9 cellular contexts compared by ENCODE assay signal in genomic region chr19:3968556-3969434, GRCh38. TPM values are rescaled to one million over a fixed set of nuclear protein-coding genes. Genes with fewer than 3 reads are reported as not detected.
DNase-seq lines count a peak whose midpoint lies in the region; ATAC-seq and TF ChIP-seq lines count a peak whose summit lies in the region.
"Had no signal": no experiment of that assay in that cellular context is flagged by ENCODE, and none has a peak within 500 bp of the region (broad histone marks: within the 10 kb centered on the region; RNA-seq: fewer than 3 reads in every experiment).

No MANE protein-coding gene starts in this region.

- peaks cover 20% of the 10 kb centered on the region for H3K4me1 ChIP-seq in CD8-positive, alpha-beta T cell (ENCODE audit: insufficient read depth, low read length)

- H3K36me3 Mint-ChIP-seq in CD8-positive, alpha-beta T cell: peaks cover 47% of the 10 kb centered on the region
- peaks cover 58% of the 10 kb centered on the region for H3K36me3 Mint-ChIP-seq in activated T-helper 17 cell treated with anti-CD3 and anti-CD28 coated beads, Interleukin-2, amount 50 U/mL, for 72 hours (ENCODE audit: low read depth)
- H3K36me3 Mint-ChIP-seq in osteocyte (ENCODE audit: unreplicated experiment): peaks cover 12% of the 10 kb centered on the region

- H3K9me3 ChIP-seq in CD8-positive, alpha-beta T cell (ENCODE audit: low read length): no peaks in the 10 kb centered on the region

- no peaks in the 10 kb centered on the region for H3K27me3 Mint-ChIP-seq in CD8-positive, alpha-beta T cell (ENCODE audit: low read depth)
- no peaks in the 10 kb centered on the region for H3K27me3 Mint-ChIP-seq in activated T-helper 17 cell treated with anti-CD3 and anti-CD28 coated beads, Interleukin-2, amount 50 U/mL, for 72 hours
- H3K27me3 Mint-ChIP-seq in osteocyte (ENCODE audit: unreplicated experiment): no peaks in the 10 kb centered on the region

- H3K9me3 Mint-ChIP-seq in CD8-positive, alpha-beta T cell: no peaks in the 10 kb centered on the region
- no peaks in the 10 kb centered on the region for H3K9me3 Mint-ChIP-seq in activated T-helper 17 cell treated with anti-CD3 and anti-CD28 coated beads, Interleukin-2, amount 50 U/mL, for 72 hours
- no peaks in the 10 kb centered on the region for H3K9me3 Mint-ChIP-seq in osteocyte (ENCODE audit: unreplicated experiment)

- DNase-seq in CD8-positive, alpha-beta T cell: no peak
- DNase-seq in HuH-7 (ENCODE audit: low spot score) (peak; percentile 86), Right ventricle myocardium inferior (ENCODE audit: missing footprints) (peak; percentile 91), osteocyte (ENCODE audit: extremely low spot score, unreplicated experiment) (peak; percentile 96), activated gamma-delta T cell treated with Interleukin-2 at 50 U/mL for 16 hours (no peak)
- DNase-seq in stimulated activated naive CD8-positive, alpha-beta T cell treated with anti-CD3 and anti-CD28 coated beads, Interleukin-15, Interleukin-2, amounts not matched to agents 100 U/mL and 50 U/mL, for 24 hours: no peak

- POLR2A ChIA-PET in CD8-positive, alpha-beta T cell (lab: Charles Lee): interaction anchor here (1.0 to 1.3 kb wide), 2 partner anchors 16 to 17 kb away, joined by 3 to 7 read pairs; partner anchors contain the start of gene EEF2

- H3K4me1 Mint-ChIP-seq in CD8-positive, alpha-beta T cell (ENCODE audit: low read depth): peaks cover 39% of the 10 kb centered on the region
- peaks cover 11% of the 10 kb centered on the region for H3K4me1 Mint-ChIP-seq in activated T-helper 17 cell treated with anti-CD3 and anti-CD28 coated beads, Interleukin-2, amount 50 U/mL, for 72 hours
- peaks cover 25% of the 10 kb centered on the region for H3K4me1 Mint-ChIP-seq in osteocyte (ENCODE audit: unreplicated experiment)

- peaks cover 4% of the 10 kb centered on the region for H3K36me3 ChIP-seq in CD8-positive, alpha-beta T cell (ENCODE audit: insufficient read depth, low read length)

- peak overlapping the region; percentile 2 for H3K4me3 Mint-ChIP-seq in CD8-positive, alpha-beta T cell
- H3K4me3 Mint-ChIP-seq in activated T-helper 17 cell treated with anti-CD3 and anti-CD28 coated beads, Interleukin-2, amount 50 U/mL, for 72 hours: peak overlapping the region; percentile 92
- peak overlapping the region; percentile 97 for H3K4me3 Mint-ChIP-seq in osteocyte (ENCODE audit: unreplicated experiment)

- no peak for ATAC-seq in CD8-positive, alpha-beta T cell
- ATAC-seq in activated T-helper 17 cell treated with anti-CD3 and anti-CD28 coated beads, Interleukin-2, amount 50 U/mL, for 72 hours (replicated peaks): no peak
- ATAC-seq in Right ventricle myocardium inferior (peak; percentile 87), GM21381 (IDR thresholded peaks at IDR 0.05; ENCODE audit: unreplicated experiment) (no peak)
- ATAC-seq in stimulated activated naive CD8-positive, alpha-beta T cell treated with anti-CD3 and anti-CD28 coated beads, Interleukin-15, Interleukin-2, amounts not matched to agents 100 U/mL and 50 U/mL, for 24 hours: no peak

- no peaks in the 10 kb centered on the region for H3K27me3 ChIP-seq in CD8-positive, alpha-beta T cell (ENCODE audit: insufficient read depth, low read length)

- intact Hi-C loops in CD8-positive, alpha-beta T cell (cut with DNase I, micrococcal nuclease): no loop called here
- intact Hi-C loops in Right ventricle myocardium inferior (cut with DNase I): loop anchor here (5.0 to 10.0 kb wide), 2 partner anchors 36 to 204 kb away; partner anchors contain the start of genes APBA3, MRPL54 and NMRK2

- no peak overlapping the region for H3K4me3 ChIP-seq in CD8-positive, alpha-beta T cell (ENCODE audit: low read depth, low read length)

- H3K27ac Mint-ChIP-seq in CD8-positive, alpha-beta T cell: no peak overlapping the region
- H3K27ac Mint-ChIP-seq in activated T-helper 17 cell treated with anti-CD3 and anti-CD28 coated beads, Interleukin-2, amount 50 U/mL, for 72 hours: peak overlapping the region; percentile 95
- H3K27ac Mint-ChIP-seq in osteocyte (ENCODE audit: unreplicated experiment): peak overlapping the region; percentile 96

- H3K27ac ChIP-seq in CD8-positive, alpha-beta T cell (ENCODE audit: low read depth, low read length): no peak overlapping the region

- CTCF ChIA-PET in CD8-positive, alpha-beta T cell (lab: Charles Lee): interaction anchor here (0.6 to 1.3 kb wide), 2 partner anchors 171 to 235 kb away, joined by 3 to 4 read pairs; no protein-coding TSS in a partner anchor

- no peak for TF ChIP-seq CTCF in CD8-positive, alpha-beta T cell (IDR thresholded peaks at IDR 0.05)
- no peak for TF ChIP-seq CTCF in osteocyte (IDR thresholded peaks at IDR 0.05)

RNA-seq across cellular contexts. Expression of gene DAPK3, which starts 2.1 kb away (rescaled TPM):
- 10 to 100 TPM; 20.7 to 21.5 TPM for total RNA-seq in CD8-positive, alpha-beta T cell
- total RNA-seq in activated T-helper 17 cell treated with anti-CD3 and anti-CD28 coated beads, Interleukin-2, amount 50 U/mL, for 72 hours: 10 to 100 TPM; 37.5 to 40.6 TPM
- total RNA-seq in Right ventricle myocardium inferior: 67.5 TPM
- total RNA-seq in osteocyte: 92.9 and 94.7 TPM in 2 replicates

RNA-seq across cellular contexts. Expression of gene EEF2, which starts 16.5 kb away (rescaled TPM):
- total RNA-seq in CD8-positive, alpha-beta T cell: 1,000 to 10,000 TPM; 2,844 to 2,933 TPM
- total RNA-seq in activated T-helper 17 cell treated with anti-CD3 and anti-CD28 coated beads, Interleukin-2, amount 50 U/mL, for 72 hours: 1,000 to 10,000 TPM; 3,211 to 3,379 TPM
- total RNA-seq in Right ventricle myocardium inferior (2,154 TPM), osteocyte (3,162 and 3,203 TPM in 2 replicates)

RNA-seq across cellular contexts. Expression of gene NMRK2, which starts 35.9 kb away (rescaled TPM):
- total RNA-seq in CD8-positive, alpha-beta T cell: not detected
- not detected for total RNA-seq in activated T-helper 17 cell treated with anti-CD3 and anti-CD28 coated beads, Interleukin-2, amount 50 U/mL, for 72 hours
- total RNA-seq in Right ventricle myocardium inferior (627 TPM), osteocyte (not detected in 2 replicates)
- total RNA-seq: T-helper 1 cell treated with Interleukin-12 subunit alpha and Interleukin-12 subunit beta and Interleukin-4 antibody, amounts not matched to agents 30 ng/mL and 1 ng/mL, for 36 hours had no signal

RNA-seq across cellular contexts. Expression of gene PIAS4, which starts 38.7 kb away (rescaled TPM):
- 10 to 100 TPM; 11.6 to 14.9 TPM for total RNA-seq in CD8-positive, alpha-beta T cell
- 10 to 100 TPM; 32.8 to 39.1 TPM for total RNA-seq in activated T-helper 17 cell treated with anti-CD3 and anti-CD28 coated beads, Interleukin-2, amount 50 U/mL, for 72 hours
- total RNA-seq in Right ventricle myocardium inferior: 16.1 TPM
- total RNA-seq in osteocyte: 28.8 and 29.4 TPM in 2 replicates

Comparison
In these comparisons a context has a peak if more than half of its experiments do, and no peak if none do; other contexts are left out.
1. DNase-seq: peak in HuH-7 (single experiment), Right ventricle myocardium inferior (single experiment) and osteocyte (single experiment); none in CD8-positive, alpha-beta T cell (0 of 7), activated gamma-delta T cell treated with Interleukin-2 at 50 U/mL for 16 hours (single experiment) and stimulated activated naive CD8-positive, alpha-beta T cell treated with anti-CD3 and anti-CD28 coated beads, Interleukin-15, Interleukin-2, amounts not matched to agents 100 U/mL and 50 U/mL, for 24 hours (single experiment).
2. H3K4me3 Mint-ChIP-seq: peak in every context shown above with its lines; median percentile 97 in osteocyte; 92 in activated T-helper 17 cell treated with anti-CD3 and anti-CD28 coated beads, Interleukin-2, amount 50 U/mL, for 72 hours; 2 in CD8-positive, alpha-beta T cell.
3. RNA of gene NMRK2, which starts 35.9 kb away (total RNA-seq): 627 TPM in Right ventricle myocardium inferior (single experiment); not detected in CD8-positive, alpha-beta T cell, not detected in activated T-helper 17 cell treated with anti-CD3 and anti-CD28 coated beads, Interleukin-2, amount 50 U/mL, for 72 hours and not detected in osteocyte; every median in the first group is over 100 times any median in the second.